8 cellular contexts compared by ENCODE assay signal in genomic region chr12:4031703-4032291, GRCh38.
A peak's percentile ranks its signal among the peaks of the same experiment; 100 is the strongest.
DNase-seq lines count a peak whose midpoint lies in the region; ATAC-seq and TF ChIP-seq lines count a peak whose summit lies in the region.

No MANE protein-coding gene starts in this region.

- DNase-seq in DMS53 (lab: John Stamatoyannopoulos, UW) (peak; percentile 93), SW480 (ENCODE audit: low spot score) (peak; percentile 36), foreskin keratinocyte (peak; percentile 58 to 76), NCI-H748 (lab: John Stamatoyannopoulos, UW; ENCODE audit: unreplicated experiment) (no peak)

- ATAC-seq in foreskin keratinocyte (peak; percentile 17), HG03342 (IDR thresholded peaks at IDR 0.05; ENCODE audit: unreplicated experiment) (no peak), HG02763 (IDR thresholded peaks at IDR 0.05; ENCODE audit: unreplicated experiment) (no peak), HG02938 (IDR thresholded peaks at IDR 0.05; ENCODE audit: unreplicated experiment) (no peak)

- H3K4me1 ChIP-seq in foreskin keratinocyte: peaks cover 12% of the 10 kb centered on the region
- H3K4me1 ChIP-seq in rectal smooth muscle tissue (ENCODE audit: control insufficient read depth, insufficient read depth, low read length): peaks cover 3% of the 10 kb centered on the region

- H3K27me3 ChIP-seq in foreskin keratinocyte (no peaks in the 10 kb centered on the region), rectal smooth muscle tissue (ENCODE audit: control insufficient read depth, insufficient read depth, low read length) (no peaks in the 10 kb centered on the region)

- H3K36me3 ChIP-seq in rectal smooth muscle tissue (ENCODE audit: control insufficient read depth, insufficient read depth, low read length): no peaks in the 10 kb centered on the region

- H3K4me3 ChIP-seq in rectal smooth muscle tissue (ENCODE audit: low read length): peak overlapping the region; percentile 52

- no peak overlapping the region for H3K9ac ChIP-seq in rectal smooth muscle tissue (ENCODE audit: low read length)

- no peak for TF ChIP-seq CTCF in foreskin keratinocyte (conservative IDR thresholded peaks at IDR 0.05)

- H3K27ac ChIP-seq in foreskin keratinocyte (peak overlapping the region; percentile 98), rectal smooth muscle tissue (ENCODE audit: low read depth, low read length) (peak overlapping the region; percentile 13)
